ENCODE assay signal across 21 cellular contexts in genomic region chr18:9841752-9842151, GRCh38. TPM values are rescaled to one million over a fixed set of nuclear protein-coding genes. Genes with fewer than 3 reads are reported as not detected.
A peak's percentile ranks its signal among the peaks of the same experiment; 100 is the strongest.
DNase-seq lines count a peak whose midpoint lies in the region; ATAC-seq and TF ChIP-seq lines count a peak whose summit lies in the region.
"Had no signal": no experiment of that assay in that cellular context is flagged by ENCODE, and none has a peak within 500 bp of the region (broad histone marks: within the 10 kb centered on the region; RNA-seq: fewer than 3 reads in every experiment).

No MANE protein-coding gene starts in this region.

- H3K4me1 ChIP-seq in neutrophil (ENCODE audit: control insufficient read depth in 1 of 2, insufficient read depth in 1 of 2, low read depth in 1 of 2, low read length in 1 of 2): peaks cover 9 to 17% of the 10 kb centered on the region in 2 experiments
- H3K4me1 ChIP-seq: BE2C had no signal

- peaks cover 3 to 4% (median 3%) of the 10 kb centered on the region in 3 donors for H3K4me1 Mint-ChIP-seq in IgD-negative memory B cell
- H3K4me1 Mint-ChIP-seq in endothelial cell (ENCODE audit: unreplicated experiment): peaks cover 18% of the 10 kb centered on the region
- peaks cover 8% of the 10 kb centered on the region for H3K4me1 Mint-ChIP-seq in stimulated activated memory B cell treated with anti-CD40 and anti-IgM and Interleukin-4, amounts not matched to agents 10 μg/mL and 1 μg/mL and 100 μg/mL, for 72 hours
- H3K4me1 Mint-ChIP-seq: CD4-positive, CD25-positive, alpha-beta regulatory T cell had no signal

- H3K9me3 ChIP-seq in neutrophil: no peaks in the 10 kb centered on the region
- H3K9me3 ChIP-seq: BE2C had no signal

- H3K27me3 Mint-ChIP-seq in IgD-negative memory B cell (no peaks in the 10 kb centered on the region), endothelial cell (ENCODE audit: unreplicated experiment) (no peaks in the 10 kb centered on the region)
- H3K27me3 Mint-ChIP-seq in stimulated activated memory B cell treated with anti-CD40 and anti-IgM and Interleukin-4, amounts not matched to agents 10 μg/mL and 1 μg/mL and 100 μg/mL, for 72 hours: no peaks in the 10 kb centered on the region

- DNase-seq in endothelial cell (ENCODE audit: low spot score): no peak
- DNase-seq in activated naive CD4-positive, alpha-beta T cell treated with anti-CD3 and anti-CD28 coated beads, Interleukin-2, amount 50 U/mL, for 16 hours: no peak
- no peak for DNase-seq in DMS114 treated with DMSO at 0.1 percent for 48 hours (lab: John Stamatoyannopoulos, UW; ENCODE audit: unreplicated experiment)
- DNase-seq: BE2C; CD4-positive, CD25-positive, alpha-beta regulatory T cell; COR-L47; DMS153; GDM1; NCI-H1436; NCI-H1930; NCI-H226; NCI-H524; NCI-H82; OCI-M1; Right ventricle myocardium superior had no signal

- H3K9me3 Mint-ChIP-seq in IgD-negative memory B cell (peaks cover 0 to 2% (median 0%) of the 10 kb centered on the region in 3 donors), endothelial cell (ENCODE audit: unreplicated experiment) (no peaks in the 10 kb centered on the region)
- H3K9me3 Mint-ChIP-seq in stimulated activated memory B cell treated with anti-CD40 and anti-IgM and Interleukin-4, amounts not matched to agents 10 μg/mL and 1 μg/mL and 100 μg/mL, for 72 hours: peaks cover 3% of the 10 kb centered on the region
- H3K9me3 Mint-ChIP-seq: CD4-positive, CD25-positive, alpha-beta regulatory T cell; GM23338 had no signal

- H3K4me3 ChIP-seq in neutrophil (ENCODE audit: low read depth in 1 of 2, low read length in 1 of 2): no peak overlapping the region
- H3K4me3 ChIP-seq: GM23338 had no signal

- H3K27ac ChIP-seq in neutrophil: peak overlapping the region; percentile 56

- no peaks in the 10 kb centered on the region for H3K27me3 ChIP-seq in neutrophil
- H3K27me3 ChIP-seq: BE2C had no signal

- H3K27ac Mint-ChIP-seq in IgD-negative memory B cell (peak overlapping the region in 2 of 3 donors; percentile 32 to 64), endothelial cell (ENCODE audit: unreplicated experiment) (peak overlapping the region; percentile 72)
- peak overlapping the region; percentile 51 for H3K27ac Mint-ChIP-seq in stimulated activated memory B cell treated with anti-CD40 and anti-IgM and Interleukin-4, amounts not matched to agents 10 μg/mL and 1 μg/mL and 100 μg/mL, for 72 hours
- H3K27ac Mint-ChIP-seq: CD4-positive, CD25-positive, alpha-beta regulatory T cell; GM23338 had no signal

- H3K36me3 ChIP-seq in neutrophil: peaks cover 66% of the 10 kb centered on the region
- H3K36me3 ChIP-seq: BE2C had no signal

- ATAC-seq in stimulated activated memory B cell treated with anti-CD40 and anti-IgM and Interleukin-4, amounts not matched to agents 10 μg/mL and 1 μg/mL and 100 μg/mL, for 72 hours: peak; percentile 12
- no peak for ATAC-seq in HG02763 (IDR thresholded peaks at IDR 0.05; ENCODE audit: unreplicated experiment)
- ATAC-seq: GM23338 had no signal

- peaks cover 3% of the 10 kb centered on the region for H3K36me3 Mint-ChIP-seq in IgD-negative memory B cell
- peaks cover 18% of the 10 kb centered on the region for H3K36me3 Mint-ChIP-seq in endothelial cell (ENCODE audit: low read depth, unreplicated experiment)
- H3K36me3 Mint-ChIP-seq in stimulated activated memory B cell treated with anti-CD40 and anti-IgM and Interleukin-4, amounts not matched to agents 10 μg/mL and 1 μg/mL and 100 μg/mL, for 72 hours: peaks cover 51% of the 10 kb centered on the region
- H3K36me3 Mint-ChIP-seq: CD4-positive, CD25-positive, alpha-beta regulatory T cell had no signal

- H3K4me3 Mint-ChIP-seq in IgD-negative memory B cell (no peak overlapping the region), endothelial cell (ENCODE audit: unreplicated experiment) (no peak overlapping the region)
- no peak overlapping the region for H3K4me3 Mint-ChIP-seq in stimulated activated memory B cell treated with anti-CD40 and anti-IgM and Interleukin-4, amounts not matched to agents 10 μg/mL and 1 μg/mL and 100 μg/mL, for 72 hours
- H3K4me3 Mint-ChIP-seq: CD4-positive, CD25-positive, alpha-beta regulatory T cell; GM23338 had no signal

- TF ChIP-seq CTCF in endothelial cell (IDR thresholded peaks at IDR 0.05; ENCODE audit: unreplicated experiment) (no peak), neutrophil (IDR thresholded peaks at IDR 0.05) (no peak)

RNA-seq across cellular contexts. Expression of gene TXNDC2, which starts 44.0 kb away (rescaled TPM):
- not detected for polyA plus RNA-seq in IgD-negative memory B cell
- total RNA-seq in endothelial cell (ENCODE audit: unreplicated experiment): not detected
- total RNA-seq: CD4-positive, CD25-positive, alpha-beta regulatory T cell; GM23338; HT-29; Right ventricle myocardium superior had no signal
- polyA plus RNA-seq: CD4-positive, CD25-positive, alpha-beta regulatory T cell had no signal
